11 cellular contexts compared by ENCODE assay signal in genomic region chr2:158953454-158953853, GRCh38. TPM values are rescaled to one million over a fixed set of nuclear protein-coding genes. Genes with fewer than 3 reads are reported as not detected.
DNase-seq lines count a peak whose midpoint lies in the region; ATAC-seq and TF ChIP-seq lines count a peak whose summit lies in the region.
"Had no signal": no experiment of that assay in that cellular context is flagged by ENCODE, and none has a peak within 500 bp of the region (broad histone marks: within the 10 kb centered on the region; RNA-seq: fewer than 3 reads in every experiment).

No MANE protein-coding gene starts in this region.

- no peaks in the 10 kb centered on the region for H3K9me3 Mint-ChIP-seq in Calu3 (ENCODE audit: low read depth, unreplicated experiment)
- no peaks in the 10 kb centered on the region for H3K9me3 Mint-ChIP-seq in osteocyte (ENCODE audit: unreplicated experiment)

- TF ChIP-seq CTCF in Calu3 (IDR thresholded peaks at IDR 0.05; ENCODE audit: unreplicated experiment) = no peak
- no peak for TF ChIP-seq CTCF in RWPE1 (conservative IDR thresholded peaks at IDR 0.05; ENCODE audit: low read depth)
- TF ChIP-seq CTCF in fibroblast of mammary gland (conservative IDR thresholded peaks at IDR 0.05; ENCODE audit: control insufficient read depth, insufficient read depth, low read depth, low read length) = no peak
- TF ChIP-seq CTCF in osteocyte (IDR thresholded peaks at IDR 0.05) = no peak
- TF ChIP-seq CTCF in GM10266 (IDR thresholded peaks at IDR 0.05; ENCODE audit: control insufficient read depth, insufficient read depth, low read depth, missing control alignments) = no peak

- no TSS peak for BruUV-seq in Calu3 (replicated peaks; lab: Mats Ljungman, UMichigan)

- POLR2A ChIA-PET in RWPE1 (lab: Yijun Ruan, JAX; ENCODE audit: low non-redundant PET) = interaction anchor here (0.6 kb wide), 1 partner anchor 88 kb away, joined by 3 read pairs; no protein-coding TSS in a partner anchor

- CTCF ChIA-PET in Calu3 (lab: Charles Lee) = interaction anchor here (1.0 to 1.7 kb wide), 2 partner anchors 15 to 112 kb away, joined by 3 to 4 read pairs; partner anchors contain the start of gene TANC1
- CTCF ChIA-PET in RWPE1 (lab: Yijun Ruan, JAX) = no interaction called here

- intact Hi-C loops in Calu3 (cut with micrococcal nuclease; ENCODE audit: unreplicated experiment) = no loop called here

- ATAC-seq in esophagus mucosa (no peak), GM18858 (IDR thresholded peaks at IDR 0.05; ENCODE audit: unreplicated experiment) (no peak)
- ATAC-seq: WTC11 had no signal

- peaks cover 35% of the 10 kb centered on the region for H3K4me1 Mint-ChIP-seq in Calu3 (ENCODE audit: low read depth, unreplicated experiment)
- H3K4me1 Mint-ChIP-seq in osteocyte (ENCODE audit: unreplicated experiment) = peaks cover 24% of the 10 kb centered on the region

- H3K4me3 ChIP-seq in fibroblast of mammary gland (ENCODE audit: control insufficient read depth, low read depth, low read length) = no peak overlapping the region

- peak overlapping the region; percentile 29 for H3K4me3 Mint-ChIP-seq in Calu3 (ENCODE audit: low read depth, unreplicated experiment)
- peak overlapping the region; percentile 15 for H3K4me3 Mint-ChIP-seq in osteocyte (ENCODE audit: unreplicated experiment)
- H3K4me3 Mint-ChIP-seq: WTC11 had no signal

- peak overlapping the region; percentile 40; the same call in 1 of the 2 replicates for H3K27ac ChIP-seq in RWPE1

- H3K27me3 Mint-ChIP-seq in Calu3 (ENCODE audit: unreplicated experiment) (no peaks in the 10 kb centered on the region), osteocyte (ENCODE audit: unreplicated experiment) (no peaks in the 10 kb centered on the region)

- H3K27ac Mint-ChIP-seq in Calu3 (ENCODE audit: unreplicated experiment) (peak overlapping the region; percentile 73), osteocyte (ENCODE audit: unreplicated experiment) (peak overlapping the region; percentile 96)
- H3K27ac Mint-ChIP-seq: WTC11 had no signal

- no peak for DNase-seq in Calu3
- DNase-seq in RWPE1 (ENCODE audit: low spot score) = no peak
- peak; percentile 65 for DNase-seq in fibroblast of mammary gland (ENCODE audit: low read depth)
- DNase-seq in osteocyte (ENCODE audit: extremely low spot score, unreplicated experiment) = no peak
- DNase-seq in GM10266 (ENCODE audit: extremely low spot score) = no peak
- no peak for DNase-seq in NCI-H1105 treated with DMSO at 0.1 percent for 48 hours (lab: John Stamatoyannopoulos, UW)
- DNase-seq: activated gamma-delta T cell; effector CD8-positive, alpha-beta T cell had no signal

- H3K36me3 Mint-ChIP-seq in Calu3 (ENCODE audit: insufficient read depth, unreplicated experiment) = peaks cover 8% of the 10 kb centered on the region
- no peaks in the 10 kb centered on the region for H3K36me3 Mint-ChIP-seq in osteocyte (ENCODE audit: unreplicated experiment)
- H3K36me3 Mint-ChIP-seq: WTC11 had no signal

RNA-seq across cellular contexts. Expression of gene TANC1, which starts 15.0 kb away (rescaled TPM):
- total RNA-seq in Calu3 (2022) (41.2 and 43.3 TPM in 2 replicates), osteocyte (36.9 and 37.0 TPM in 2 replicates), esophagus mucosa (23.8 TPM)
